13 cellular contexts compared by ENCODE assay signal in genomic region chr2:213733893-213734292, GRCh38.
A peak's percentile ranks its signal among the peaks of the same experiment; 100 is the strongest.
DNase-seq lines count a peak whose midpoint lies in the region; ATAC-seq lines count a peak whose summit lies in the region.
"Had no signal": no experiment of that assay in that cellular context is flagged by ENCODE, and none has a peak within 500 bp of the region (broad histone marks: within the 10 kb centered on the region; RNA-seq: fewer than 3 reads in every experiment).

No MANE protein-coding gene starts in this region.

- ATAC-seq in GM18511 (IDR thresholded peaks at IDR 0.05; ENCODE audit: unreplicated experiment): peak; percentile 95
- peak; percentile 98 for ATAC-seq in GM21360 (IDR thresholded peaks at IDR 0.05; ENCODE audit: unreplicated experiment)
- peak; percentile 95 for ATAC-seq in HG02870 (IDR thresholded peaks at IDR 0.05; ENCODE audit: unreplicated experiment)
- ATAC-seq in HG03457 (IDR thresholded peaks at IDR 0.05; ENCODE audit: unreplicated experiment): peak; percentile 81

- no peak for DNase-seq in stimulated activated CD4-positive, alpha-beta T cell treated with anti-CD3 and anti-CD28 coated beads, Interleukin-1b, Interleukin-23, amount 100 ng/mL, for 48 hours
- no peak for DNase-seq in HCEC 1CT
- DNase-seq in NCI-H2171 (lab: John Stamatoyannopoulos, UW): no peak
- DNase-seq in activated T-cell treated with anti-CD3 and anti-CD28 coated beads, Interleukin-2, amount 50 U/mL, for 48 hours: no peak
- DNase-seq: activated CD4-positive, alpha-beta memory T cell treated with anti-CD3 and anti-CD28 coated beads, Interleukin-2, amount 10 ng/mL, durations not matched to agents 7 days and 5 days; activated naive CD8-positive, alpha-beta T cell treated with anti-CD3 and anti-CD28 coated beads for 36 hours; GDM1; stimulated activated CD4-positive, alpha-beta T cell treated with anti-CD3 and anti-CD28 coated beads, Interleukin-2, amount 100 ng/mL, for 24 hours; stimulated activated naive CD4-positive, alpha-beta T cell treated with Interleukin-2 at 50 U/mL for 16 hours had no signal
